ENCODE assay signal across 20 cellular contexts in the genomic region with DNA sequence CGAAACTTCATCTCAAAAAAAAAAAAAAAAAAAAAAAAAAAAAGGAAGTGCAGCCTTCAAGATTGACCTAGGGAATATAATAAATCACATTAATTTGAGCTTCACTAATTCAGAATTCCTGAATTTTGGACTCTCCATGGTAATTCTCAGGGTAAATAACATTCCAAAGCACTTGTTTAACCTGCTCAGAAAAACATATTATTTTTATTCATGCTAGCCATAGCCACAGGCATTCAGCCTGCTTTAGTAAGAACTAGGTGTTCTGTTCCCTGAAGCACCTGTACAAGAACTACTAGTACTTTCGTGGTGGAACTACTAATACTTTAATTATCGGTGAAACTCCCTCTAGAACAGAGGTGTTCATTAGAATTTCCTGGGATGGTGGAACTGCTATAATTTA.
A peak's percentile ranks its signal among the peaks of the same experiment; 100 is the strongest.
DNase-seq lines count a peak whose midpoint lies in the region; ATAC-seq and TF ChIP-seq lines count a peak whose summit lies in the region.
"Had no signal": no experiment of that assay in that cellular context is flagged by ENCODE, and none has a peak within 500 bp of the region (broad histone marks: within the 10 kb centered on the region; RNA-seq: fewer than 3 reads in every experiment).

No MANE protein-coding gene starts in this region.

- H3K27ac ChIP-seq in breast epithelium = peak overlapping the region; percentile 29 to 71
- H3K27ac ChIP-seq in uterus = no peak overlapping the region
- H3K27ac ChIP-seq: BLaER1 had no signal

- no peak for TF ChIP-seq CTCF in breast epithelium (IDR thresholded peaks at IDR 0.05)
- TF ChIP-seq CTCF in MCF 10A (IDR thresholded peaks at IDR 0.05; ENCODE audit: unreplicated experiment) = no peak
- no peak for TF ChIP-seq CTCF in uterus (IDR thresholded peaks at IDR 0.05)

- H3K4me3 ChIP-seq in breast epithelium (no peak overlapping the region), uterus (no peak overlapping the region)
- H3K4me3 ChIP-seq: BLaER1 had no signal

- CTCF ChIA-PET in MCF 10A (lab: Yijun Ruan, JAX) = interaction anchor here (0.6 kb wide), 1 partner anchor 1580 kb away, joined by 3 read pairs; no protein-coding TSS in a partner anchor

- TF ChIP-seq POLR2A in breast epithelium (IDR thresholded peaks at IDR 0.05) (no peak), uterus (IDR thresholded peaks at IDR 0.05) (no peak)

- no peak for DNase-seq in breast epithelium (ENCODE audit: low spot score in 2 of 2)
- no peak for DNase-seq in MCF 10A (ENCODE audit: unreplicated experiment)
- DNase-seq in uterus = no peak
- DNase-seq: CD4-positive, alpha-beta T cell; COR-L47; DMS153; KBM-7; NCI-H1092 treated with DMSO at 0.1 percent for 48 hours; NCI-H2029 treated with DMSO at 0.1 percent for 48 hours; NCI-H226; NCI-H510A treated with DMSO at 0.1 percent for 48 hours; NCI-H748 treated with DMSO at 0.1 percent for 48 hours; OCI-M1; Right ventricle myocardium superior had no signal

- peaks cover 7% of the 10 kb centered on the region for H3K9me3 Mint-ChIP-seq in MCF 10A (ENCODE audit: unreplicated experiment)
- peaks cover 0 to 1% (median 0%) of the 10 kb centered on the region in 3 donors for H3K9me3 Mint-ChIP-seq in IgD-negative memory B cell
- peaks cover 11% of the 10 kb centered on the region for H3K9me3 Mint-ChIP-seq in dendritic cell treated with granulocyte-macrophage colony-stimulating factor and Interleukin-4, amounts not matched to agents 40 ng/mL and 50 ng/mL, for 4 days
- H3K9me3 Mint-ChIP-seq: CD4-positive, alpha-beta T cell; T-helper 1 cell treated with Interleukin-12 subunit alpha and Interleukin-12 subunit beta and Interleukin-4 antibody, amounts not matched to agents 30 μg/mL and 1 μg/mL, for 36 hours had no signal

- H3K36me3 Mint-ChIP-seq in MCF 10A (ENCODE audit: insufficient read depth, unreplicated experiment) (peaks cover 19% of the 10 kb centered on the region), IgD-negative memory B cell (peaks cover 3% of the 10 kb centered on the region)
- H3K36me3 Mint-ChIP-seq in dendritic cell treated with granulocyte-macrophage colony-stimulating factor and Interleukin-4, amounts not matched to agents 40 ng/mL and 50 ng/mL, for 4 days (ENCODE audit: low read depth) = peaks cover 31% of the 10 kb centered on the region

- H3K27ac Mint-ChIP-seq in MCF 10A (ENCODE audit: low read depth, unreplicated experiment) = no peak overlapping the region
- peak overlapping the region in 2 of 3 donors; percentile 39 to 89 for H3K27ac Mint-ChIP-seq in IgD-negative memory B cell
- peak overlapping the region; percentile 1 for H3K27ac Mint-ChIP-seq in dendritic cell treated with granulocyte-macrophage colony-stimulating factor and Interleukin-4, amounts not matched to agents 40 ng/mL and 50 ng/mL, for 4 days
- H3K27ac Mint-ChIP-seq: CD4-positive, alpha-beta T cell; T-helper 1 cell treated with Interleukin-12 subunit alpha and Interleukin-12 subunit beta and Interleukin-4 antibody, amounts not matched to agents 30 μg/mL and 1 μg/mL, for 36 hours had no signal

- H3K36me3 ChIP-seq in breast epithelium = no peaks in the 10 kb centered on the region
- no peaks in the 10 kb centered on the region for H3K36me3 ChIP-seq in uterus

- POLR2A ChIA-PET in MCF 10A (lab: Yijun Ruan, JAX) = no interaction called here

- ATAC-seq in GM18858 (IDR thresholded peaks at IDR 0.05; ENCODE audit: unreplicated experiment) (no peak), GM19452 (IDR thresholded peaks at IDR 0.05; ENCODE audit: unreplicated experiment) (no peak)

- H3K4me3 Mint-ChIP-seq in MCF 10A (ENCODE audit: unreplicated experiment) (no peak overlapping the region), IgD-negative memory B cell (no peak overlapping the region)
- no peak overlapping the region for H3K4me3 Mint-ChIP-seq in dendritic cell treated with granulocyte-macrophage colony-stimulating factor and Interleukin-4, amounts not matched to agents 40 ng/mL and 50 ng/mL, for 4 days
- H3K4me3 Mint-ChIP-seq: CD4-positive, alpha-beta T cell; T-helper 1 cell treated with Interleukin-12 subunit alpha and Interleukin-12 subunit beta and Interleukin-4 antibody, amounts not matched to agents 30 μg/mL and 1 μg/mL, for 36 hours had no signal

- H3K4me1 ChIP-seq in breast epithelium (peaks cover 4 to 18% of the 10 kb centered on the region in 2 donors), uterus (no peaks in the 10 kb centered on the region)
- H3K4me1 ChIP-seq: BLaER1 had no signal

- H3K9me3 ChIP-seq in breast epithelium (no peaks in the 10 kb centered on the region), uterus (no peaks in the 10 kb centered on the region)
- H3K9me3 ChIP-seq: BLaER1 had no signal

- H3K27me3 Mint-ChIP-seq in MCF 10A (ENCODE audit: insufficient read depth, unreplicated experiment) (no peaks in the 10 kb centered on the region), IgD-negative memory B cell (no peaks in the 10 kb centered on the region)
- peaks cover 2% of the 10 kb centered on the region for H3K27me3 Mint-ChIP-seq in dendritic cell treated with granulocyte-macrophage colony-stimulating factor and Interleukin-4, amounts not matched to agents 40 ng/mL and 50 ng/mL, for 4 days
- H3K27me3 Mint-ChIP-seq: CD4-positive, alpha-beta T cell had no signal

- peaks cover 41% of the 10 kb centered on the region for H3K4me1 Mint-ChIP-seq in MCF 10A (ENCODE audit: insufficient read depth, unreplicated experiment)
- peaks cover 25 to 40% (median 28%) of the 10 kb centered on the region in 3 donors for H3K4me1 Mint-ChIP-seq in IgD-negative memory B cell
- H3K4me1 Mint-ChIP-seq in dendritic cell treated with granulocyte-macrophage colony-stimulating factor and Interleukin-4, amounts not matched to agents 40 ng/mL and 50 ng/mL, for 4 days (ENCODE audit: low read depth) = peaks cover 31% of the 10 kb centered on the region

- H3K27me3 ChIP-seq in breast epithelium (no peaks in the 10 kb centered on the region), uterus (no peaks in the 10 kb centered on the region)
- H3K27me3 ChIP-seq: BLaER1 had no signal

- intact Hi-C loops in breast epithelium (cut with DNase I; ENCODE audit: low total_unique reads) (loop anchor here (10.0 kb wide), 1 partner anchor 1134 kb away; no protein-coding TSS in a partner anchor), MCF 10A (cut with micrococcal nuclease) (loop anchor here (5.0 kb wide), 2 partner anchors 143 to 197 kb away; partner anchors contain the start of gene ARID5B), uterus (cut with DNase I; ENCODE audit: low total_unique reads) (no loop called here)
- intact Hi-C loops in dendritic cell treated with granulocyte-macrophage colony-stimulating factor and Interleukin-4, amounts not matched to agents 40 ng/mL and 50 ng/mL, for 4 days (cut with micrococcal nuclease) = no loop called here

- BruUV-seq in MCF 10A (replicated peaks; lab: Mats Ljungman, UMichigan) = no TSS peak

Comparison
In these comparisons a context has a peak if more than half of its experiments do, and no peak if none do; other contexts are left out.
1. H3K27ac ChIP-seq: peak in breast epithelium (2 of 2); none in uterus (0 of 2).
2. intact Hi-C loops: an anchor here in breast epithelium (10.0 kb wide) and MCF 10A (5.0 kb wide); none called in dendritic cell treated with granulocyte-macrophage colony-stimulating factor and Interleukin-4, amounts not matched to agents 40 ng/mL and 50 ng/mL, for 4 days and uterus.